ENCODE assay signal across 3 cellular contexts in the genomic region with DNA sequence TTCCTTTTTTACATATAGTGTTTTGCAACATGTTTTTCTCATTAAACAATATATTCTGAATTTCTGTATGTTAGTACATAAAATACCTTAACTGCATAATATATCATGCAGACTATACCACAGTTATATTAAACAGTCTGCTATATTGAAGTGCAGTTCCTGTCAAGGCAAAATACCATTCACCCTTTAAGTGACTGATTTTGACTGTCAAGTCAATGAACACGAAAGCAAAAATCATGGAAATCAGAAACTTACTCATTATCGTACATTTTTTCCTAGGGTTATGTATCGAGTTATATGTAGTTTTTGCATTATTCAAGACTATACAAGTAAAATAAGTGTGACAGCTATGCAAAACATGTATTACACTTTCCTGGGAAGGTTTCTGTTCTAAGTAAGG.
"Had no signal": no experiment of that assay in that cellular context is flagged by ENCODE, and none has a peak within 500 bp of the region (broad histone marks: within the 10 kb centered on the region; RNA-seq: fewer than 3 reads in every experiment).

No MANE protein-coding gene starts in this region.

- DNase-seq: GDM1, GF-D8 had no signal

- H3K4me3 ChIP-seq: GM12878 had no signal
